18 cellular contexts compared by ENCODE assay signal in the genomic region with DNA sequence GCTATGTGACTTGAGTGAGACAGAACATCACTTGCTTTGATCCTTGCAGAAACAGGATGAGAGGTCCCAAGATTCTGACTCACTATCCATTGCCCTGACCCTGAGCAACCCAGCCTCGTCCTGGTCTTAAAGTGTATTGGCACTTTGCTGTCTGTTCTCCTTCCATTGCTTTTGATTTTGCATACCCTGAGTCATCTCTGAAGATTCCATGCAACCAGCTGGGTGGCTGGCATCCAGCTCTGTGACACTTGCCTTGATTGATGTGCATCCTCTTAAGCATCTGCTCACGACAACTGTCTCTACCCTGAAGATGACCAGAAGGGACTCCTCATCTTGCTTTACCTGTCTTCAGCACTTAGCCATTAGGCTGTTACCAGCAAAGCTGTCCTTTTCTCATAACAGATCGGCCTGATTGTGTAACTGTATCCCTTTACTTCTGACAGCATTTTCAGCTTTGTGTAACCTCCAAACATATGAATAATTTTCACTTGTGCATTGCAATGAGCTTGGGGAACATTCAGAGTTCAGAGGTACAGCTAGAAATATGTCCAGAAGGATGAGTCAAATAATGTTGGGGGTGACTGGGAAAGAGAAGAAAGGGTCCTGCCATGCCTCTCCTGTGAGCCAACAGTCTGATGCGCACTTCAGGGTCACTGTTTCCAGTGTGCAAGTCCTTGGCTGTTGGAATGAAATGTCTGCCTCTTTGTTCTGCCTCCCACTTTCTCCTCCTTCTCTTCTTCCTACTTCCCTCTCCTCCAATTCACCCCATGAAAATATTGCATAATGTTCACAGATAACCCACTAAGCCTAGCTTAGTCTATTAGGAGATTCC.
DNase-seq lines count a peak whose midpoint lies in the region; FAIRE-seq and TF ChIP-seq lines count a peak whose summit lies in the region.
"Had no signal": no experiment of that assay in that cellular context is flagged by ENCODE, and none has a peak within 500 bp of the region (broad histone marks: within the 10 kb centered on the region; RNA-seq: fewer than 3 reads in every experiment).

No MANE protein-coding gene starts in this region.

- no peaks in the 10 kb centered on the region for H3K4me1 Mint-ChIP-seq in CD4-positive, alpha-beta memory T cell
- H3K4me1 Mint-ChIP-seq: activated naive CD4-positive, alpha-beta T cell treated with anti-CD3 and anti-CD28 coated beads, Interleukin-2, amount 50 U/mL, for 24 hours had no signal

- peak overlapping the region in 1 of 8 donors; percentile 6 for H3K4me3 Mint-ChIP-seq in CD4-positive, alpha-beta memory T cell
- H3K4me3 Mint-ChIP-seq: activated naive CD4-positive, alpha-beta T cell treated with anti-CD3 and anti-CD28 coated beads, Interleukin-2, amount 50 U/mL, for 24 hours; T-helper 1 cell treated with Interleukin-12 subunit alpha and Interleukin-12 subunit beta and Interleukin-4 antibody, amounts not matched to agents 30 μg/mL and 1 μg/mL, for 36 hours had no signal

- H2AK5ac ChIP-seq in mesendoderm (ENCODE audit: low read length), result no peak overlapping the region

- H4K8ac ChIP-seq in mesendoderm (ENCODE audit: low read depth, low read length), result no peak overlapping the region

- no peak overlapping the region for H2BK5ac ChIP-seq in mesendoderm (ENCODE audit: low read length)

- H3K9me3 Mint-ChIP-seq in CD4-positive, alpha-beta memory T cell, result peaks cover 2 to 9% (median 6%) of the 10 kb centered on the region in 8 donors
- H3K9me3 Mint-ChIP-seq: activated naive CD4-positive, alpha-beta T cell treated with anti-CD3 and anti-CD28 coated beads, Interleukin-2, amount 50 U/mL, for 24 hours; T-helper 1 cell treated with Interleukin-12 subunit alpha and Interleukin-12 subunit beta and Interleukin-4 antibody, amounts not matched to agents 30 μg/mL and 1 μg/mL, for 36 hours had no signal

- no peak for TF ChIP-seq CTCF in cardiac fibroblast (IDR thresholded peaks at IDR 0.05; ENCODE audit: low read depth, low read length)
- TF ChIP-seq CTCF in BE2C (IDR thresholded peaks at IDR 0.05; ENCODE audit: low read depth, low read length), result no peak

- H2BK120ac ChIP-seq in mesendoderm (ENCODE audit: low read depth, low read length), result no peak overlapping the region

- H3K27ac Mint-ChIP-seq in CD4-positive, alpha-beta memory T cell, result no peak overlapping the region
- H3K27ac Mint-ChIP-seq: activated naive CD4-positive, alpha-beta T cell treated with anti-CD3 and anti-CD28 coated beads, Interleukin-2, amount 50 U/mL, for 24 hours; T-helper 1 cell treated with Interleukin-12 subunit alpha and Interleukin-12 subunit beta and Interleukin-4 antibody, amounts not matched to agents 30 μg/mL and 1 μg/mL, for 36 hours had no signal

- no peaks in the 10 kb centered on the region for H3K79me2 ChIP-seq in mesendoderm (ENCODE audit: control insufficient read depth, insufficient read depth, low read length)

- H3K36me3 Mint-ChIP-seq in CD4-positive, alpha-beta memory T cell, result no peaks in the 10 kb centered on the region
- H3K36me3 Mint-ChIP-seq: activated naive CD4-positive, alpha-beta T cell treated with anti-CD3 and anti-CD28 coated beads, Interleukin-2, amount 50 U/mL, for 24 hours had no signal

- H3K27ac ChIP-seq in mesendoderm (ENCODE audit: low read depth, low read length), result no peak overlapping the region
- no peak overlapping the region for H3K27ac ChIP-seq in CD4-positive, alpha-beta memory T cell (ENCODE audit: low read depth, low read length)
- H3K27ac ChIP-seq: BLaER1 treated with 17β-estradiol and CSF1 and Interleukin-3, amounts not matched to agents 10 nM and 100 nM; neutrophil had no signal

- no peak overlapping the region for H3K18ac ChIP-seq in mesendoderm (ENCODE audit: low read length)

- H2BK15ac ChIP-seq in mesendoderm (replicated peaks; ENCODE audit: low read depth), result no peak overlapping the region

- no peak overlapping the region for H4K5ac ChIP-seq in mesendoderm (ENCODE audit: low read length)

- H3K4me2 ChIP-seq in mesendoderm (ENCODE audit: low read length), result no peak overlapping the region
- H3K4me2 ChIP-seq: BLaER1 treated with 17β-estradiol and CSF1 and Interleukin-3, amounts not matched to agents 10 nM and 100 nM had no signal

- H3K27me3 ChIP-seq in mesendoderm (ENCODE audit: insufficient read depth, low read length, poor library complexity) (no peaks in the 10 kb centered on the region), BE2C (no peaks in the 10 kb centered on the region)
- no peaks in the 10 kb centered on the region for H3K27me3 ChIP-seq in CD4-positive, alpha-beta memory T cell (ENCODE audit: insufficient read depth, low read length)
- H3K27me3 ChIP-seq: BLaER1 treated with 17β-estradiol and CSF1 and Interleukin-3, amounts not matched to agents 10 nM and 100 nM; neutrophil had no signal

- no peak overlapping the region for H3K56ac ChIP-seq in mesendoderm (ENCODE audit: low read length)

- POLR2A ChIA-PET in CD4-positive, alpha-beta memory T cell (lab: Charles Lee; ENCODE audit: partially characterized antibody), result no interaction called here

- DNase-seq in ACHN, result peak; percentile 74
- DNase-seq in HTR-8/SVneo (ENCODE audit: insufficient read length, low spot score), result peak; percentile 52
- DNase-seq in cardiac fibroblast (ENCODE audit: low read depth in 2 of 2), result peak; percentile 76 to 86
- peak; percentile 29 for DNase-seq in mesendoderm
- no peak for DNase-seq in stimulated activated CD4-positive, alpha-beta T cell treated with anti-CD3 and anti-CD28 coated beads, Interleukin-2, amount 100 ng/mL, for 48 hours
- no peak for DNase-seq in CD1c-positive myeloid dendritic cell (ENCODE audit: extremely low spot score)
- DNase-seq in BE2C, result no peak
- DNase-seq in CD4-positive, alpha-beta memory T cell, result no peak
- DNase-seq: effector memory CD4-positive, alpha-beta T cell; NCI-H1092; NK-92 treated with Interleukin-12 subunit alpha and Interleukin-12 subunit beta, amount 100 ng/mL, for 24 hours; stimulated activated naive CD4-positive, alpha-beta T cell had no signal

- peaks cover 4 to 9% of the 10 kb centered on the region in 2 donors for H3K27me3 Mint-ChIP-seq in CD4-positive, alpha-beta memory T cell

- no peaks in the 10 kb centered on the region for H3K4me1 ChIP-seq in mesendoderm (ENCODE audit: control insufficient read depth, low read depth, low read length)
- H3K4me1 ChIP-seq in BE2C, result no peaks in the 10 kb centered on the region
- H3K4me1 ChIP-seq in CD4-positive, alpha-beta memory T cell (ENCODE audit: insufficient read depth, low read length), result no peaks in the 10 kb centered on the region
- H3K4me1 ChIP-seq: BLaER1 treated with 17β-estradiol and CSF1 and Interleukin-3, amounts not matched to agents 10 nM and 100 nM had no signal

- H3K36me3 ChIP-seq in mesendoderm (ENCODE audit: control insufficient read depth, insufficient read depth, low read length) (no peaks in the 10 kb centered on the region), BE2C (no peaks in the 10 kb centered on the region)
- H3K36me3 ChIP-seq in CD4-positive, alpha-beta memory T cell (ENCODE audit: insufficient read depth, low read length), result no peaks in the 10 kb centered on the region
- H3K36me3 ChIP-seq: BLaER1 treated with 17β-estradiol and CSF1 and Interleukin-3, amounts not matched to agents 10 nM and 100 nM; neutrophil had no signal

- H3K23ac ChIP-seq in mesendoderm (ENCODE audit: low read length), result no peak overlapping the region

- in situ Hi-C loops in ACHN (cut with HindIII; ENCODE audit: low pct_ligation_motif_present, low pct_unique_long_range_greater_than_20kb, low sequenced_read_pairs), result no loop called here

- CTCF ChIA-PET in CD4-positive, alpha-beta memory T cell (lab: Charles Lee; ENCODE audit: partially characterized antibody), result no interaction called here

- 0 out of 2 replicates have a peak, but pooled peaks cover 3% of the 10 kb centered on the region for H3K9me3 ChIP-seq in BE2C
- H3K9me3 ChIP-seq in CD4-positive, alpha-beta memory T cell (ENCODE audit: control insufficient read depth in 1 of 2, low read length in 2 of 2), result no peaks in the 10 kb centered on the region
- H3K9me3 ChIP-seq: neutrophil had no signal

- WGBS in mesendoderm (ENCODE audit: extremely low coverage, insufficient coverage, low lambda C conversion rate), result no CpG with 5 or more reads among the region's 4 CpGs

- no peaks in the 10 kb centered on the region for H3K79me1 ChIP-seq in mesendoderm (ENCODE audit: low read length)

- peak; percentile 87 for FAIRE-seq in HTR-8/SVneo (lab: Jason Lieb, UNC)
- FAIRE-seq: GM19239, islet of Langerhans had no signal

- no peak overlapping the region for H3K9ac ChIP-seq in mesendoderm (ENCODE audit: low read length)
- H3K9ac ChIP-seq: BLaER1 treated with 17β-estradiol and CSF1 and Interleukin-3, amounts not matched to agents 10 nM and 100 nM had no signal

- H3K4me3 ChIP-seq in cardiac fibroblast (replicated peaks in 1 of 2; ENCODE audit: low read depth in 2 of 2, low read length in 2 of 2) (no peak overlapping the region), mesendoderm (ENCODE audit: low read length) (no peak overlapping the region), BE2C (ENCODE audit: low read depth, low read length) (no peak overlapping the region)
- no peak overlapping the region for H3K4me3 ChIP-seq in CD4-positive, alpha-beta memory T cell (ENCODE audit: low read length in 2 of 2)
- H3K4me3 ChIP-seq: BLaER1 treated with 17β-estradiol and CSF1 and Interleukin-3, amounts not matched to agents 10 nM and 100 nM had no signal

- intact Hi-C loops in CD4-positive, alpha-beta memory T cell (cut with micrococcal nuclease), result no loop called here

- no peak overlapping the region for H3K4ac ChIP-seq in mesendoderm (ENCODE audit: low read depth, low read length)

Comparison
In these comparisons a context has a peak if more than half of its experiments do, and no peak if none do; other contexts are left out.
1. DNase-seq: peak in ACHN (single experiment), HTR-8/SVneo (single experiment), cardiac fibroblast (2 of 2) and mesendoderm (single experiment); none in stimulated activated CD4-positive, alpha-beta T cell treated with anti-CD3 and anti-CD28 coated beads, Interleukin-2, amount 100 ng/mL, for 48 hours (0 of 2), CD1c-positive myeloid dendritic cell (single experiment), BE2C (single experiment) and CD4-positive, alpha-beta memory T cell (0 of 5).